Comparison of ENCODE assay signal across 8 cellular contexts in the genomic region with DNA sequence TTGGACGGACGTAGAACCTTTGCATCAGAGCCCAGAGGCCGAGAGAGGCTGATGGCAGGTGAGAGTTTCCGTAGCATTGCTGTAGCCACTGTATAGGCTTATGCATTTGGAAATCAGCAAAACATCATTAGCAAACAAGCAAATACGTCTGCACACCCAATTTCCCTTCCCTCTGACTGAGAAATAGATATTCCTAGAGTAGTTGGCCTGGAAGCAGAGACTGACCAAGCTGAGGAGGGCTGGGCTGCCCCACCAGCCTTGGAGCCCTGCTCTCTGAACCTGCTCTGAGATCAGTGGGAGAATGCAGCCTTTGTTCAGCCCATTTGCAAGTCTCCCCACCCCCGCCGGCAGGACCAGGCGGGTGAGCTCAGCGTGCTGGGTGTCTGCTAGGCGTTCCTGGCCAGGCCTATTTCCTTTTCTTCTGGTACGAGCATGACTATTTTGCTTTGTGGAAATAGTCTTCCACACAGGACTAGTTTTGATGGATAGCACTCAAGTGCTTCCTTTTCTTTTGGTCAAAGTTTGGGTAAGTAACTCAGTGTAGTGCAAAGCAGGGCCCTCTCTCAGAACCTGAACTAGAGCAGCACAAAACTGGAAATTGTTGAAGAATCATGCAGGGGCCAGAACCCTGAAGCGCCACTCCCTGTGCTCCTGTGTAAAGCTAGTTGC.
DNase-seq lines count a peak whose midpoint lies in the region; ATAC-seq and TF ChIP-seq lines count a peak whose summit lies in the region.

No MANE protein-coding gene starts in this region.

- no peak overlapping the region for H3K4me3 Mint-ChIP-seq in nephron progenitor cell

- no peak overlapping the region for H3K4me3 ChIP-seq in epithelial cell of esophagus (ENCODE audit: low read length)

- H3K27ac Mint-ChIP-seq in nephron progenitor cell, result peak overlapping the region; percentile 62

- H3K27me3 Mint-ChIP-seq in nephron progenitor cell (ENCODE audit: low read depth, poor library complexity), result no peaks in the 10 kb centered on the region

- no peaks in the 10 kb centered on the region for H3K9me3 Mint-ChIP-seq in nephron progenitor cell

- peaks cover 19% of the 10 kb centered on the region for H3K4me1 Mint-ChIP-seq in nephron progenitor cell

- DNase-seq in CD1c-positive myeloid dendritic cell (ENCODE audit: extremely low spot score) (peak; percentile 61), epithelial cell of esophagus (ENCODE audit: low read depth) (peak; percentile 81), nephron progenitor cell (peak; percentile 15), NCI-H524 (lab: John Stamatoyannopoulos, UW) (no peak), NCI-H1105 treated with DMSO at 0.1 percent for 48 hours (lab: John Stamatoyannopoulos, UW) (no peak), activated gamma-delta T cell treated with Interleukin-2 at 50 U/mL for 16 hours (no peak)
- peak; percentile 31 to 37 for DNase-seq in activated CD4-positive, alpha-beta T cell treated with anti-CD3 and anti-CD28 coated beads, Interleukin-2, amount 50 U/mL, for 4 hours

- TF ChIP-seq CTCF in epithelial cell of esophagus (IDR thresholded peaks at IDR 0.05; ENCODE audit: insufficient read depth, low read depth, low read length, missing control alignments), result no peak
- no peak for TF ChIP-seq CTCF in nephron progenitor cell (IDR thresholded peaks at IDR 0.05)

- no peaks in the 10 kb centered on the region for H3K36me3 Mint-ChIP-seq in nephron progenitor cell (ENCODE audit: low read depth)

- no peak for ATAC-seq in GM21447 (IDR thresholded peaks at IDR 0.05; ENCODE audit: unreplicated experiment)

Comparison
In these comparisons a context has a peak if more than half of its experiments do, and no peak if none do; other contexts are left out.
1. DNase-seq: peak in CD1c-positive myeloid dendritic cell (single experiment), activated CD4-positive, alpha-beta T cell treated with anti-CD3 and anti-CD28 coated beads, Interleukin-2, amount 50 U/mL, for 4 hours (2 of 2), epithelial cell of esophagus (single experiment) and nephron progenitor cell (single experiment); none in NCI-H524 (0 of 2), NCI-H1105 treated with DMSO at 0.1 percent for 48 hours (single experiment) and activated gamma-delta T cell treated with Interleukin-2 at 50 U/mL for 16 hours (single experiment).